In the genomic region with DNA sequence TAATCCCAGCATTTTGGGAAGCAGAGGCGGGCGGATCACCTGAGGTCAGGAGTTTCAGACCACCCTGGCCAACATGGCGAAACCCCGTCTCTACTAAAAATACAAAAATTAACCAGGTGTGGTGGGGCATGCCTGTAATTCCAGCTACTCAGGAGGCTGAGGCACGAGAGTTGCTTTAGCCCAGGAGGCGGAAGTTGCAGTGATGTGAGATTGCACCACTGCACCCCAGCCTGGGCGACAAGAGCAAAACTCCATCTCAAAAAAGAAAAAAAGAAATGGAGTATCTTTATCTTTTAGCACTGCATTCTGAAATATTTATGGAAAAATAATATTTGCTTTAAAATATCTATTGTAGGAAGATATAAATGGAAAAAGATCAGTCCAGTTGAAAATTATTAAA, we compare ENCODE assay signal across 4 cellular contexts. TPM values are rescaled to one million over a fixed set of nuclear protein-coding genes. Genes with fewer than 3 reads are reported as not detected.
"Had no signal": no experiment of that assay in that cellular context is flagged by ENCODE, and none has a peak within 500 bp of the region (broad histone marks: within the 10 kb centered on the region; RNA-seq: fewer than 3 reads in every experiment).

No MANE protein-coding gene starts in this region.

RNA-seq across cellular contexts. Expression of a gene that starts 52.2 kb away (rescaled TPM):
- total RNA-seq: H1, H9, HT-29, IMR-90 had no signal
- polyA plus RNA-seq: IMR-90 had no signal
